ENCODE assay signal across 8 cellular contexts in the genomic region with DNA sequence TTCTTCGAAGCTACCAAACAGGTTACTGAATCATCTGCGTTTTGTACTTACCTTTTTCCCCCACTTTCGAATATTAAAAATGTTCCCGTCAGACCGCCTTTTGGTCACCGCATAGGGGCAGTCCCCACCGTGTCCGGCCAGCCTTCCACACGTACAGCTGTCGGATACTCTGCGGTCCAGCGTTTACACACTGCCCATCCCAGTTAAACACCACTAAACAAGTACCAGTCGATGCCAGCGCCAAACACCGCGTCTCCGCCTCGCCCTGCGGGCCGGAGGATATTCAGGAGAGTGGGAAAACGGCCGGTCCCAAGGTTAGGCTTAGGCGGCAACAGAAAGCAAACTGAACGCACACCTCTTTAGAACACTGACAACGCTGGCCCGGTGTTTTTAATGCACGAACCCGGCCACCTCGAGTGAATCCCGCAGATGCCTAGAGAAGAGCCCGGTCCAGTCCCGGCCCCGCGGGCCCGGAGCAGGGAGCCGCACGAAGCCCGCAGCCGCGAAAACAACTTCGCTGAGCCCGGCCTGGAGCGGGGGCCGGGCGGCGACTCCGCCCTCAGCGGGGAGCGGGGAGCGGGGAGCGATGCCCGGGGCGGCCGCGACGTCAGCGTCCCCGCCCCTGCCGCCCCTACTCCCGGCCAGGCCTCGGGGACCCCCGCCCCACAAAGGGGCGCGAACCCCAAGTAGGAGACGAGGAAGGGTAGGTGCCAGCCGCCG. TPM values are rescaled to one million over a fixed set of nuclear protein-coding genes. Genes with fewer than 3 reads are reported as not detected.
DNase-seq lines count a peak whose midpoint lies in the region; ATAC-seq, FAIRE-seq and TF ChIP-seq lines count a peak whose summit lies in the region.

No MANE protein-coding gene starts in this region.

- ATAC-seq in HG02938 (IDR thresholded peaks at IDR 0.05; ENCODE audit: unreplicated experiment) (peak; percentile 35), left colon (peak; percentile 52)

- H3K4me3 ChIP-seq in GM12865 (ENCODE audit: low read depth, low read length) (peak overlapping the region; percentile 64), bronchial epithelial cell (ENCODE audit: low read depth, low read length) (peak overlapping the region; percentile 48), stomach (peak overlapping the region; percentile 97 to 100 (median 100))

- H3K36me3 ChIP-seq in bronchial epithelial cell (ENCODE audit: control insufficient read depth, insufficient read depth, low read length) (no peaks in the 10 kb centered on the region), stomach (peaks cover 0 to 13% (median 5%) of the 10 kb centered on the region in 4 donors)

- peaks cover 18 to 60% (median 40%) of the 10 kb centered on the region in 4 donors for H3K4me1 ChIP-seq in stomach

- H3K27me3 ChIP-seq in bronchial epithelial cell (ENCODE audit: control insufficient read depth, insufficient read depth, low read length), result no peaks in the 10 kb centered on the region
- H3K27me3 ChIP-seq in stomach, result no peaks in the 10 kb centered on the region

- TF ChIP-seq POLR2A in stomach (IDR thresholded peaks at IDR 0.05), result no peak

- intact Hi-C loops in left colon (cut with DNase I, micrococcal nuclease), result no loop called here
- intact Hi-C loops in stomach (cut with DNase I; ENCODE audit: low total_unique reads), result no loop called here

- TF ChIP-seq CTCF in GM12865 (IDR thresholded peaks at IDR 0.05; ENCODE audit: insufficient read depth, low read depth, low read length, missing control alignments) (no peak), bronchial epithelial cell (IDR thresholded peaks at IDR 0.05; ENCODE audit: insufficient read depth, low read length, severe bottlenecking) (no peak), stomach (IDR thresholded peaks at IDR 0.05) (no peak)

- TF ChIP-seq EP300 in stomach (IDR thresholded peaks at IDR 0.05), result no peak

- no peaks in the 10 kb centered on the region for H3K9me3 ChIP-seq in stomach

- no peak for FAIRE-seq in bronchial epithelial cell (lab: Jason Lieb, UNC)

- DNase-seq in AML-193 (lab: John Stamatoyannopoulos, UW) (peak; percentile 44 to 47), GM12865 (ENCODE audit: low read depth) (peak; percentile 29), NCI-H69 (lab: John Stamatoyannopoulos, UW) (peak; percentile 79), bronchial epithelial cell (ENCODE audit: low read depth) (peak; percentile 56), left colon (peak; percentile 70 to 71), stomach (peak; percentile 62), occipital lobe (lab: John Stamatoyannopoulos, UW) (no peak)

- 0 to 1% (median 0%) methylated on average over 22 to 67 of the region's 67 CpGs for WGBS in stomach, 5 donors

- peak overlapping the region; percentile 94 to 96 (median 96) for H3K27ac ChIP-seq in stomach

RNA-seq across cellular contexts. Expression of gene PHF13, which starts 0.7 kb away (rescaled TPM):
- total RNA-seq in bronchial epithelial cell, result 6.1 and 9.9 TPM in 2 replicates
- 10 to 100 TPM in 1 of 2 donors, 1 to 10 TPM in 1; 6.7 to 11.2 TPM for total RNA-seq in left colon
- 10 to 100 TPM in 2 of 5 donors, 1 to 10 TPM in 3; 2.7 to 16.9 (median 7.5) TPM for total RNA-seq in stomach
- polyA plus RNA-seq in stomach, result 1 to 10 TPM; 4.5 to 6.7 (median 5.7) TPM
- 17.0 TPM for total RNA-seq in occipital lobe

RNA-seq across cellular contexts. Expression of gene KLHL21, which starts 10.1 kb away (rescaled TPM):
- 30.2 and 38.7 TPM in 2 replicates for total RNA-seq in bronchial epithelial cell
- 10 to 100 TPM in 1 of 2 donors, 1 to 10 TPM in 1; 8.0 to 14.0 TPM for total RNA-seq in left colon
- total RNA-seq in stomach, result 10 to 100 TPM; 13.0 to 59.8 (median 34.5) TPM
- polyA plus RNA-seq in stomach, result 10 to 100 TPM in 1 of 3 donors, 1 to 10 TPM in 2; 9.2 to 15.4 (median 9.8) TPM
- 8.7 TPM for total RNA-seq in occipital lobe

RNA-seq across cellular contexts. Expression of gene THAP3, which starts 11.9 kb away (rescaled TPM):
- total RNA-seq in bronchial epithelial cell (24.0 and 26.6 TPM in 2 replicates), left colon (10 to 100 TPM in 1 of 2 donors, 1 to 10 TPM in 1; 7.0 to 10.9 TPM), stomach (100 to 1,000 TPM in 1 of 5 donors, 10 to 100 TPM in 2, 1 to 10 TPM in 2; 5.8 to 116 (median 10.4) TPM), occipital lobe (23.7 TPM)
- polyA plus RNA-seq in stomach, result 10 to 100 TPM; 17.9 to 27.6 (median 26.6) TPM

RNA-seq across cellular contexts. Expression of gene ZBTB48, which starts 33.0 kb away (rescaled TPM):
- 18.7 and 19.7 TPM in 2 replicates for total RNA-seq in bronchial epithelial cell
- total RNA-seq in left colon, result 10 to 100 TPM; 32.4 to 43.2 TPM
- 100 to 1,000 TPM in 1 of 5 donors, 10 to 100 TPM in 4; 22.6 to 139 (median 25.7) TPM for total RNA-seq in stomach
- polyA plus RNA-seq in stomach, result 10 to 100 TPM; 34.8 to 64.4 (median 61.3) TPM
- 15.1 TPM for total RNA-seq in occipital lobe

RNA-seq across cellular contexts. Expression of gene TAS1R1, which starts 57.7 kb away (rescaled TPM):
- not detected in 2 replicates for total RNA-seq in bronchial epithelial cell
- total RNA-seq in left colon, result under 1 TPM in 1 of 2 donors, not detected in 1; 0.14 TPM
- total RNA-seq in stomach, result not detected
- polyA plus RNA-seq in stomach, result under 1 TPM in 2 of 3 donors, not detected in 1; 0.08 to 0.12 TPM
- not detected for total RNA-seq in occipital lobe

Comparison
In these comparisons a context has a peak if more than half of its experiments do, and no peak if none do; other contexts are left out.
1. H3K4me3 ChIP-seq: peak in every context shown above with its lines; median percentile 100 in stomach; 64 in GM12865; 48 in bronchial epithelial cell.